8 cellular contexts compared by ENCODE assay signal in genomic region chr3:12994357-12994606, GRCh38.
A peak's percentile ranks its signal among the peaks of the same experiment; 100 is the strongest.
DNase-seq lines count a peak whose midpoint lies in the region; ATAC-seq and TF ChIP-seq lines count a peak whose summit lies in the region.

No MANE protein-coding gene starts in this region.

- no peak for TF ChIP-seq EP300 in ovary (IDR thresholded peaks at IDR 0.05)

- intact Hi-C loops in ovary (cut with DNase I), result loop anchor here in 2 of 4 donors (5.0 to 10.0 kb wide), 2 partner anchors 89 to 97 kb away; no protein-coding TSS in a partner anchor

- peaks cover 11% of the 10 kb centered on the region for H3K4me1 ChIP-seq in ACC112 (ENCODE audit: control insufficient read depth, insufficient read depth, low read length, unreplicated experiment)
- H3K4me1 ChIP-seq in ovary (ENCODE audit: insufficient read depth), result peaks cover 3% of the 10 kb centered on the region

- no peak for DNase-seq in fibroblast of pulmonary artery (ENCODE audit: low read depth)
- peak in 4 of 5 donors; percentile 55 to 67 (median 62) for DNase-seq in ovary
- no peak for DNase-seq in effector CD4-positive, alpha-beta T cell
- no peak for DNase-seq in stimulated activated CD4-positive, alpha-beta T cell treated with anti-CD3 and anti-CD28 coated beads, Interleukin-12 subunit alpha, Interleukin-12 subunit beta, amount 100 ng/mL, for 4 hours

- no peak overlapping the region for H2AFZ ChIP-seq in ACC112 (ENCODE audit: low read length, unreplicated experiment)

- H3K27me3 ChIP-seq in ACC112 (ENCODE audit: insufficient read depth, low read length), result peaks cover 19% of the 10 kb centered on the region
- H3K27me3 ChIP-seq in ovary, result no peaks in the 10 kb centered on the region

- WGBS in ovary, 3 donors, result 0 to 1% (median 0%) methylated on average over 5 to 25 of the region's 25 CpGs

- no peaks in the 10 kb centered on the region for H3K79me2 ChIP-seq in ACC112 (ENCODE audit: control insufficient read depth, insufficient read depth, low read length, unreplicated experiment)

- no peak for TF ChIP-seq POLR2A in ovary (IDR thresholded peaks at IDR 0.05)

- ATAC-seq in GM19463 (IDR thresholded peaks at IDR 0.05; ENCODE audit: unreplicated experiment) (peak; percentile 29), SK-N-SH treated with all-trans-retinoic acid at 6 μM for 48 hours (peak; percentile 61), GM19351 (IDR thresholded peaks at IDR 0.05; ENCODE audit: unreplicated experiment) (no peak)

- H3K4me3 ChIP-seq in ACC112 (ENCODE audit: low read depth, low read length) (peak overlapping the region; percentile 74), fibroblast of pulmonary artery (replicated peaks; ENCODE audit: low read depth, low read length) (peak overlapping the region; percentile 61), ovary (peak overlapping the region; percentile 51)

- no peaks in the 10 kb centered on the region for H3K9me3 ChIP-seq in ovary

- H3K27ac ChIP-seq in ACC112 (ENCODE audit: low read depth, low read length) (no peak overlapping the region), ovary (peak overlapping the region in 1 of 2 donors; percentile 52)

- TF ChIP-seq CTCF in fibroblast of pulmonary artery (IDR thresholded peaks at IDR 0.05; ENCODE audit: low read length, missing control alignments) (no peak), ovary (IDR thresholded peaks at IDR 0.05) (no peak)

- H3K36me3 ChIP-seq in ACC112 (ENCODE audit: insufficient read depth, low read length) (no peaks in the 10 kb centered on the region), ovary (no peaks in the 10 kb centered on the region)

TF ChIP-seq in SK-N-SH treated with all-trans-retinoic acid at 6 μM for 48 hours, 23 proteins besides CTCF, POLR2A, EP300 and RAD21:
- no peak for TF ChIP-seq ZNF70 (CRISPR knock-in tag; IDR thresholded peaks at IDR 0.05)

Comparison
In these comparisons a context has a peak if more than half of its experiments do, and no peak if none do; other contexts are left out.
1. DNase-seq: peak in ovary (4 of 5); none in fibroblast of pulmonary artery (single experiment), effector CD4-positive, alpha-beta T cell (single experiment) and stimulated activated CD4-positive, alpha-beta T cell treated with anti-CD3 and anti-CD28 coated beads, Interleukin-12 subunit alpha, Interleukin-12 subunit beta, amount 100 ng/mL, for 4 hours (single experiment).
2. Peak in every context shown above with its lines, with median percentiles within 50 percentile points of each other: H3K4me3 ChIP-seq.